In genomic region chr5:146466521-146467349, GRCh38 we compare ENCODE assay signal across 1 cellular context.
TF ChIP-seq lines count a peak whose summit lies in the region.

No MANE protein-coding gene starts in this region.

TF ChIP-seq in endothelial cell of umbilical vein, 7 proteins besides CTCF, POLR2A, EP300 and RAD21:
- TF ChIP-seq MYC (IDR thresholded peaks at IDR 0.05; ENCODE audit: low read depth, low read length) (no peak), GATA2 (IDR thresholded peaks at IDR 0.05; ENCODE audit: insufficient read depth, insufficient read length, low read depth, low read length) (no peak), FOS (IDR thresholded peaks at IDR 0.05; ENCODE audit: borderline replicate concordance, insufficient read depth, low read length) (no peak), POLR2AphosphoS5 (IDR thresholded peaks at IDR 0.05; ENCODE audit: insufficient read depth, low read depth, low read length) (no peak), JUN (IDR thresholded peaks at IDR 0.05; ENCODE audit: borderline replicate concordance, insufficient read depth, insufficient read length, low read depth) (no peak), EZH2 (IDR thresholded peaks at IDR 0.05; ENCODE audit: borderline replicate concordance, low read depth, low read length, severe bottlenecking) (no peak)
- TF ChIP-seq, protein P1, sequence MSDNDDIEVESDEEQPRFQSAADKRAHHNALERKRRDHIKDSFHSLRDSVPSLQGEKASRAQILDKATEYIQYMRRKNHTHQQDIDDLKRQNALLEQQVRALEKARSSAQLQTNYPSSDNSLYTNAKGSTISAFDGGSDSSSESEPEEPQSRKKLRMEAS (IDR thresholded peaks at IDR 0.05; ENCODE audit: insufficient read depth, insufficient read length) = no peak
